Comparison of ENCODE assay signal across 17 cellular contexts in genomic region chr11:96137357-96137756, GRCh38.
DNase-seq lines count a peak whose midpoint lies in the region; ATAC-seq and TF ChIP-seq lines count a peak whose summit lies in the region.
"Had no signal": no experiment of that assay in that cellular context is flagged by ENCODE, and none has a peak within 500 bp of the region (broad histone marks: within the 10 kb centered on the region; RNA-seq: fewer than 3 reads in every experiment).

No MANE protein-coding gene starts in this region.

- H3F3A ChIP-seq in smooth muscle cell (ENCODE audit: low read depth) = peaks cover 3% of the 10 kb centered on the region

- H3K36me3 ChIP-seq in hepatocyte (replicated peaks; ENCODE audit: insufficient read depth, low read depth) (no peaks in the 10 kb centered on the region), smooth muscle cell (ENCODE audit: low read depth) (no peaks in the 10 kb centered on the region)

- H3K9me3 ChIP-seq in hepatocyte (ENCODE audit: low read depth) = no peaks in the 10 kb centered on the region
- H3K9me3 ChIP-seq in smooth muscle cell (replicated peaks; ENCODE audit: low read depth) = no peaks in the 10 kb centered on the region

- H4K20me1 ChIP-seq in hepatocyte (ENCODE audit: insufficient read depth, poor library complexity, severe bottlenecking) (no peaks in the 10 kb centered on the region), smooth muscle cell (ENCODE audit: low read depth) (no peaks in the 10 kb centered on the region)

- H3K9ac ChIP-seq in smooth muscle cell (ENCODE audit: low read depth) = no peak overlapping the region

- H3K4me3 Mint-ChIP-seq in activated CD4-positive, alpha-beta T cell treated with anti-CD3 and anti-CD28 coated beads, Interleukin-2, amount 10 ng/mL, durations not matched to agents 24 days and 14 days = peak overlapping the region; percentile 61
- no peak overlapping the region for H3K4me3 Mint-ChIP-seq in activated CD4-positive, alpha-beta T cell treated with anti-CD3 and anti-CD28 coated beads, Interleukin-2, amount 10 ng/mL, durations not matched to agents 7 days and 5 days
- H3K4me3 Mint-ChIP-seq in activated naive CD8-positive, alpha-beta T cell = peak overlapping the region; percentile 61

- peaks cover 3% of the 10 kb centered on the region for H3K4me1 ChIP-seq in hepatocyte (ENCODE audit: insufficient read depth)
- peaks cover 2% of the 10 kb centered on the region for H3K4me1 ChIP-seq in smooth muscle cell (ENCODE audit: low read depth)

- peaks cover 19% of the 10 kb centered on the region for H3K36me3 Mint-ChIP-seq in activated CD4-positive, alpha-beta T cell treated with anti-CD3 and anti-CD28 coated beads, Interleukin-2, amount 10 ng/mL, durations not matched to agents 24 days and 14 days (ENCODE audit: low read depth)
- peaks cover 30% of the 10 kb centered on the region for H3K36me3 Mint-ChIP-seq in activated CD4-positive, alpha-beta T cell treated with anti-CD3 and anti-CD28 coated beads, Interleukin-2, amount 10 ng/mL, durations not matched to agents 7 days and 5 days (ENCODE audit: low read depth)
- H3K36me3 Mint-ChIP-seq in activated naive CD8-positive, alpha-beta T cell = peaks cover 22% of the 10 kb centered on the region

- H3K27me3 ChIP-seq in hepatocyte (no peaks in the 10 kb centered on the region), smooth muscle cell (ENCODE audit: low read depth) (no peaks in the 10 kb centered on the region)

- peaks cover 34% of the 10 kb centered on the region for H3K4me1 Mint-ChIP-seq in activated CD4-positive, alpha-beta T cell treated with anti-CD3 and anti-CD28 coated beads, Interleukin-2, amount 10 ng/mL, durations not matched to agents 24 days and 14 days
- H3K4me1 Mint-ChIP-seq in activated CD4-positive, alpha-beta T cell treated with anti-CD3 and anti-CD28 coated beads, Interleukin-2, amount 10 ng/mL, durations not matched to agents 7 days and 5 days = peaks cover 39% of the 10 kb centered on the region
- peaks cover 83% of the 10 kb centered on the region for H3K4me1 Mint-ChIP-seq in activated naive CD8-positive, alpha-beta T cell (ENCODE audit: low read depth)

- DNase-seq in activated CD4-positive, alpha-beta T cell treated with anti-CD3 and anti-CD28 coated beads, Interleukin-2, amount 10 ng/mL, durations not matched to agents 24 days and 14 days = no peak
- no peak for DNase-seq in activated CD4-positive, alpha-beta T cell treated with anti-CD3 and anti-CD28 coated beads, Interleukin-2, amount 10 ng/mL, durations not matched to agents 7 days and 5 days
- DNase-seq in hepatocyte (ENCODE audit: low spot score) = no peak
- no peak for DNase-seq in smooth muscle cell (lab: John Stamatoyannopoulos, UW; ENCODE audit: unreplicated experiment)
- DNase-seq in EL = no peak
- DNase-seq in SIG-M5 treated with dmso at 0.1 percent for 504 hours (lab: John Stamatoyannopoulos, UW; ENCODE audit: unreplicated experiment) = no peak
- DNase-seq: 8988T; activated CD4-positive, alpha-beta T cell treated with anti-CD3 and anti-CD28 coated beads, Interleukin-2, amount 50 U/mL, for 4 hours; Calu3; foreskin fibroblast; NCI-H1417; NCI-H510A; small intestine had no signal

- no peak overlapping the region for H3K4me3 ChIP-seq in hepatocyte
- H3K4me3 ChIP-seq in smooth muscle cell = no peak overlapping the region
- H3K4me3 ChIP-seq: coronary artery had no signal

- no peak overlapping the region for H2AFZ ChIP-seq in hepatocyte
- no peak overlapping the region for H2AFZ ChIP-seq in smooth muscle cell (ENCODE audit: low read depth)

- POLR2A ChIA-PET in activated CD4-positive, alpha-beta T cell treated with anti-CD3 and anti-CD28 coated beads, Interleukin-2, amount 10 ng/mL, durations not matched to agents 7 days and 5 days (lab: Charles Lee) = no interaction called here

- no peaks in the 10 kb centered on the region for H3K27me3 Mint-ChIP-seq in activated CD4-positive, alpha-beta T cell treated with anti-CD3 and anti-CD28 coated beads, Interleukin-2, amount 10 ng/mL, durations not matched to agents 24 days and 14 days
- no peaks in the 10 kb centered on the region for H3K27me3 Mint-ChIP-seq in activated CD4-positive, alpha-beta T cell treated with anti-CD3 and anti-CD28 coated beads, Interleukin-2, amount 10 ng/mL, durations not matched to agents 7 days and 5 days
- no peaks in the 10 kb centered on the region for H3K27me3 Mint-ChIP-seq in activated naive CD8-positive, alpha-beta T cell

- CTCF ChIA-PET in activated CD4-positive, alpha-beta T cell treated with anti-CD3 and anti-CD28 coated beads, Interleukin-2, amount 10 ng/mL, durations not matched to agents 7 days and 5 days (lab: Charles Lee) = interaction anchor here (1.1 to 1.3 kb wide), 2 partner anchors 72 to 99 kb away, joined by 3 read pairs; no protein-coding TSS in a partner anchor

- 98% methylated on average over 2 of the region's 2 CpGs for WGBS in hepatocyte (ENCODE audit: low lambda C conversion rate, missing lambda C conversion rate)
- 89% methylated on average over 2 of the region's 2 CpGs for WGBS in smooth muscle cell (ENCODE audit: low lambda C conversion rate)

- peaks cover 4% of the 10 kb centered on the region for H3K9me3 Mint-ChIP-seq in activated CD4-positive, alpha-beta T cell treated with anti-CD3 and anti-CD28 coated beads, Interleukin-2, amount 10 ng/mL, durations not matched to agents 24 days and 14 days
- peaks cover 2% of the 10 kb centered on the region for H3K9me3 Mint-ChIP-seq in activated CD4-positive, alpha-beta T cell treated with anti-CD3 and anti-CD28 coated beads, Interleukin-2, amount 10 ng/mL, durations not matched to agents 7 days and 5 days
- H3K9me3 Mint-ChIP-seq in activated naive CD8-positive, alpha-beta T cell (ENCODE audit: low read depth) = peaks cover 3% of the 10 kb centered on the region

- ATAC-seq in HG02588 (IDR thresholded peaks at IDR 0.05; ENCODE audit: unreplicated experiment) = no peak
- ATAC-seq: Panc1 had no signal

- TF ChIP-seq CTCF in hepatocyte (IDR thresholded peaks at IDR 0.05; ENCODE audit: poor library complexity) (no peak), smooth muscle cell (IDR thresholded peaks at IDR 0.05; ENCODE audit: borderline replicate concordance, insufficient read depth, poor library complexity, severe bottlenecking) (no peak)

- H3K79me2 ChIP-seq in hepatocyte (peaks cover 25% of the 10 kb centered on the region), smooth muscle cell (ENCODE audit: low read depth) (peaks cover 86% of the 10 kb centered on the region)

- intact Hi-C loops in activated CD4-positive, alpha-beta T cell treated with anti-CD3 and anti-CD28 coated beads, Interleukin-2, amount 10 ng/mL, durations not matched to agents 24 days and 14 days (cut with micrococcal nuclease) = loop anchor here (5.0 kb wide), 1 partner anchor 60 kb away; no protein-coding TSS in a partner anchor

- H3K27ac ChIP-seq in hepatocyte = peak overlapping the region; percentile 0
- peak overlapping the region; percentile 28 for H3K27ac ChIP-seq in smooth muscle cell (ENCODE audit: low read depth)

- H3K27ac Mint-ChIP-seq in activated CD4-positive, alpha-beta T cell treated with anti-CD3 and anti-CD28 coated beads, Interleukin-2, amount 10 ng/mL, durations not matched to agents 24 days and 14 days = peak overlapping the region; percentile 92
- no peak overlapping the region for H3K27ac Mint-ChIP-seq in activated CD4-positive, alpha-beta T cell treated with anti-CD3 and anti-CD28 coated beads, Interleukin-2, amount 10 ng/mL, durations not matched to agents 7 days and 5 days
- H3K27ac Mint-ChIP-seq in activated naive CD8-positive, alpha-beta T cell = peak overlapping the region; percentile 94

- no peaks in the 10 kb centered on the region for H3K9me2 ChIP-seq in hepatocyte (replicated peaks; ENCODE audit: insufficient read depth)

- H3K4me2 ChIP-seq in hepatocyte (no peak overlapping the region), smooth muscle cell (no peak overlapping the region)
